Comparison of ENCODE assay signal across 8 cellular contexts in the genomic region with DNA sequence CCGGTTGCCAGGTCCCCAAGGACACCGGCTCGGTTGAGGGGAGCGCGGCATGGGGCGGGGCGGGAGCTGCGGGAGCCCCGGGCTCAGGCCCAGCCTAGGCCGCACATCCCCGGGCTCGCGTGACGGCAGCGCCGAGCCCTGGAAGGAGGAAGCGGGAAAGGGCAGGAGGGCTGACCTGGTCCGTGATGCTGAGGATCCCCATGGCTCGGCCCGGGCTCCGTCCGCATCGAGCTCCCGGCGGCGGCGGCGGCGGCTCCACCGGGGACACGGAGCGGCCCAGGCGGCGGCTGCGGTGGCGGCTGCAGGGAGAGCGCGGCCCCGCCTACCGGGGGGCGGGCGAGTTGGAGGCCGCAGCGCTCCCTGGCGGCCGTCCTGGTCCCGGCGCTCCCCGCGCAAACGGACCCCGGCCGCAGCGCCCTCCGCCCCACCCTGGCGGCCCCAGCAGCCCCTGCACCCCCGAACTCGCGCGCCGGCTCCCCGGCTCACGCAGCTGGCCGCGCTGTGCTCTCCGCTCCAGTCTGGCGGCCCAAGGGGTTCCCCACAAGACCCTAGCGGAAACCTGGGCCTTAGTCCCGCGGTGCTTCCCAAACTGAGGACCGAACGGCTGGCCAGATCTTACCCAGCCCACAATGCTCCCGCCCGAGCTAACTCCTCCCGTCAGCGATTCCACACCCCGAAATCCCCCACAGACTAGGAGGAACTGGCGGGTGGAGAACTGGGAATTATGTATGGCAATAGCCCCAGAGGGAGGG. TPM values are rescaled to one million over a fixed set of nuclear protein-coding genes. Genes with fewer than 3 reads are reported as not detected.
A peak's percentile ranks its signal among the peaks of the same experiment; 100 is the strongest.
DNase-seq lines count a peak whose midpoint lies in the region; TF ChIP-seq lines count a peak whose summit lies in the region.

A gene (minus strand): TSS at position 317 of the 752 bp plus-strand sequence. CDS start 115 bp downstream, at position 202.

- peak within 1 kb of the TSS; percentile 83 for H3K4me3 Mint-ChIP-seq in activated naive CD4-positive, alpha-beta T cell treated with anti-CD3 and anti-CD28 coated beads for 36 hours

- peak within 1 kb of the TSS; percentile 75 for H3K27ac ChIP-seq in SJSA1
- H3K27ac ChIP-seq in suprapubic skin: peak within 1 kb of the TSS; percentile 83

- H3K36me3 ChIP-seq in SJSA1: peaks cover 50% of the 10 kb centered on the region
- peaks cover 29% of the 10 kb centered on the region for H3K36me3 ChIP-seq in suprapubic skin

- peaks cover 45% of the 10 kb centered on the region for H3K4me1 ChIP-seq in SJSA1 (replicated peaks)
- peaks cover 31% of the 10 kb centered on the region for H3K4me1 ChIP-seq in suprapubic skin

- peaks cover 10% of the 10 kb centered on the region for H3K36me3 Mint-ChIP-seq in activated naive CD4-positive, alpha-beta T cell treated with anti-CD3 and anti-CD28 coated beads for 36 hours (ENCODE audit: low read depth)

- H3K4me3 ChIP-seq in SJSA1 (peak within 1 kb of the TSS; percentile 98), suprapubic skin (peak within 1 kb of the TSS; percentile 79)

- H3K27me3 ChIP-seq in SJSA1 (replicated peaks) (no peaks in the 10 kb centered on the region), suprapubic skin (no peaks in the 10 kb centered on the region)

- peak within 1 kb of the TSS; percentile 59 for H3K27ac Mint-ChIP-seq in activated naive CD4-positive, alpha-beta T cell treated with anti-CD3 and anti-CD28 coated beads for 36 hours

- DNase-seq in GM04503 (ENCODE audit: low read depth): peak; percentile 56
- peak; percentile 51 for DNase-seq in H4 (ENCODE audit: low spot score)
- DNase-seq in LoVo (ENCODE audit: low spot score): peak; percentile 91
- peak; percentile 71 to 86 for DNase-seq in SJSA1 (ENCODE audit: low read depth in 1 of 2, low spot score in 2 of 2)
- DNase-seq in activated naive CD4-positive, alpha-beta T cell treated with anti-CD3 and anti-CD28 coated beads for 36 hours: peak; percentile 72
- peak; percentile 72 for DNase-seq in globus pallidus (ENCODE audit: low spot score)
- peak; percentile 66 for DNase-seq in occipital lobe (lab: John Stamatoyannopoulos, UW)
- peak in 1 of 2 donors; percentile 83 for DNase-seq in suprapubic skin (ENCODE audit: low spot score in 2 of 2)

- H3K4me1 Mint-ChIP-seq in activated naive CD4-positive, alpha-beta T cell treated with anti-CD3 and anti-CD28 coated beads for 36 hours (ENCODE audit: low read depth): peaks cover 18% of the 10 kb centered on the region

- no peak for TF ChIP-seq EP300 in suprapubic skin (IDR thresholded peaks at IDR 0.05)

- H3K27me3 Mint-ChIP-seq in activated naive CD4-positive, alpha-beta T cell treated with anti-CD3 and anti-CD28 coated beads for 36 hours (ENCODE audit: low read depth): no peaks in the 10 kb centered on the region

- CTCF ChIA-PET in activated naive CD4-positive, alpha-beta T cell treated with anti-CD3 and anti-CD28 coated beads for 36 hours (lab: Charles Lee): interaction anchor here (0.6 to 4.1 kb wide), 16 partner anchors 9 to 541 kb away, joined by 3 to 22 read pairs (median 4); a partner anchor contains a TSS

- H3K9me3 Mint-ChIP-seq in activated naive CD4-positive, alpha-beta T cell treated with anti-CD3 and anti-CD28 coated beads for 36 hours: no peaks in the 10 kb centered on the region

- peak; percentile 77 to 90 for TF ChIP-seq CTCF in suprapubic skin (IDR thresholded peaks at IDR 0.05)

- WGBS in suprapubic skin: under 1% methylated on average over 20 of the region's 78 CpGs

- H3K9me3 ChIP-seq in SJSA1 (replicated peaks) (no peaks in the 10 kb centered on the region), suprapubic skin (no peaks in the 10 kb centered on the region)

- TF ChIP-seq POLR2A in suprapubic skin (IDR thresholded peaks at IDR 0.05): peak in 1 of 2 donors; percentile 11

- intact Hi-C loops in activated naive CD4-positive, alpha-beta T cell treated with anti-CD3 and anti-CD28 coated beads for 36 hours (cut with micrococcal nuclease): loop anchor here (1.0 to 2.0 kb wide), 6 partner anchors 8 to 207 kb away; a partner anchor contains a TSS

RNA-seq across cellular contexts. Expression of the gene that starts here (rescaled TPM):
- 13.4 and 15.4 TPM in 2 replicates for total RNA-seq in H4 (2014; rRNA removed; shearing (Covaris generic))
- total RNA-seq in SJSA1 (2014; rRNA removed; shearing (Covaris generic)): 9.6 and 12.7 TPM in 2 replicates
- 10 to 100 TPM; 23.6 to 25.6 TPM for total RNA-seq in activated naive CD4-positive, alpha-beta T cell treated with anti-CD3 and anti-CD28 coated beads for 36 hours
- total RNA-seq in occipital lobe: 9.2 TPM
- total RNA-seq in suprapubic skin: 10 to 100 TPM; 20.3 to 33.6 (median 24.6) TPM
